Comparison of ENCODE assay signal across 8 cellular contexts in the genomic region with DNA sequence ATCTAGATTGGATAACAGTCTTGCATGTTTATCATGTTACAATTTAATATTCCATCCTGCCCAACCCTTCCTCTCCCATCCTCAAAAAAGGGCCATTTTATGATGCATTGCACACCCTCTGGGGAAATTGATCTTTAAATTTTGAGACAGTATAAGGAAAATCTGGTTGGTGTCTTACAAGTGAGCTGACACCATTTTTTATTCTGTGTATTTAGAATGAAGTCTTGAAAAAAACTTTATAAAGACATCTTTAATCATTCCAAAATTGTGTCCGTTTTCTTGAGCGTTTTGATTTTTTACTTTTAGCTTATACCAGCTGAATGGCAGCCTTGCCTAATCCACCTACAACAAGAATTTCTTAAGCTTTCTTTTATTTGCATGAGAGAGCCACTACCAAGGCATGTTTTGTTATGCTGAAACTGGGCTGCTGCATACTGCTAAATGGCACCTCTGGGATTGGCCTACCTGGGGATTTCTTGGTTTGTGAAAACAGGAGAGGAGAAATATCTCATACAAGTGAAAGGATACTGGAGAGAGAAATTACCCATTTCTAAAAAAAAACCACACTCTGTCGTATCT. TPM values are rescaled to one million over a fixed set of nuclear protein-coding genes. Genes with fewer than 3 reads are reported as not detected.
A peak's percentile ranks its signal among the peaks of the same experiment; 100 is the strongest.
DNase-seq lines count a peak whose midpoint lies in the region; ATAC-seq, FAIRE-seq and TF ChIP-seq lines count a peak whose summit lies in the region.

No MANE protein-coding gene starts in this region.

- DNase-seq in HAP-1 (ENCODE audit: low spot score in 2 of 2) (peak; percentile 80 to 98), kidney (no peak), type B pancreatic cell (ENCODE audit: extremely low spot score, unreplicated experiment) (no peak), NCI-H1417 treated with DMSO at 0.1 percent for 48 hours (lab: John Stamatoyannopoulos, UW) (no peak)
- DNase-seq in activated naive CD8-positive, alpha-beta T cell treated with anti-CD3 and anti-CD28 coated beads for 36 hours: no peak

- H3K4me1 Mint-ChIP-seq in activated naive CD8-positive, alpha-beta T cell treated with anti-CD3 and anti-CD28 coated beads for 36 hours: peaks cover 71% of the 10 kb centered on the region
- peaks cover 41% of the 10 kb centered on the region for H3K4me1 Mint-ChIP-seq in type B pancreatic cell (ENCODE audit: unreplicated experiment)

- H3K9me3 ChIP-seq in HAP-1 (no peaks in the 10 kb centered on the region), kidney (ENCODE audit: control insufficient read depth in 1 of 2, low read length in 2 of 2) (no peaks in the 10 kb centered on the region)

- H3K27ac Mint-ChIP-seq in activated naive CD8-positive, alpha-beta T cell treated with anti-CD3 and anti-CD28 coated beads for 36 hours: peak overlapping the region; percentile 100
- peak overlapping the region; percentile 97 for H3K27ac Mint-ChIP-seq in type B pancreatic cell

- no peak for ATAC-seq in GM19035 (IDR thresholded peaks at IDR 0.05; ENCODE audit: unreplicated experiment)
- no peak for ATAC-seq in GM19395 (IDR thresholded peaks at IDR 0.05; ENCODE audit: unreplicated experiment)

- peak overlapping the region; percentile 52 for H3K4me3 ChIP-seq in HAP-1
- H3K4me3 ChIP-seq in kidney (ENCODE audit: low read length in 2 of 2): peak overlapping the region; percentile 91 to 98

- peak overlapping the region; percentile 98 to 99 for H3K9ac ChIP-seq in kidney (ENCODE audit: low read length in 2 of 2)

- no peak for FAIRE-seq in kidney (lab: Jason Lieb, UNC)

- intact Hi-C loops in kidney (cut with DNase I): no loop called here

- H3K27me3 ChIP-seq in HAP-1 (ENCODE audit: low read depth): no peaks in the 10 kb centered on the region

- in situ Hi-C loops in HAP-1 (cut with MboI; ENCODE audit: low sequenced_read_pairs): no loop called here

- H3K4me3 Mint-ChIP-seq in activated naive CD8-positive, alpha-beta T cell treated with anti-CD3 and anti-CD28 coated beads for 36 hours: peak overlapping the region; percentile 99
- H3K4me3 Mint-ChIP-seq in type B pancreatic cell: peak overlapping the region; percentile 96

- H3K9me3 Mint-ChIP-seq in activated naive CD8-positive, alpha-beta T cell treated with anti-CD3 and anti-CD28 coated beads for 36 hours: peaks cover 4% of the 10 kb centered on the region
- no peaks in the 10 kb centered on the region for H3K9me3 Mint-ChIP-seq in type B pancreatic cell

- H3K36me3 ChIP-seq in HAP-1 (replicated peaks): peaks cover 19% of the 10 kb centered on the region
- peaks cover 16 to 24% of the 10 kb centered on the region in 2 donors for H3K36me3 ChIP-seq in kidney (ENCODE audit: control insufficient read depth in 1 of 2, insufficient read depth in 2 of 2, low read length in 2 of 2)

- TF ChIP-seq CTCF in 22Rv1 (IDR thresholded peaks at IDR 0.05): no peak
- TF ChIP-seq CTCF in kidney (IDR thresholded peaks at IDR 0.05; ENCODE audit: borderline replicate concordance, extremely low read depth, insufficient read depth): no peak
- no peak for TF ChIP-seq CTCF in type B pancreatic cell (conservative IDR thresholded peaks at IDR 0.05)

- peaks cover 44% of the 10 kb centered on the region for H3K27me3 Mint-ChIP-seq in activated naive CD8-positive, alpha-beta T cell treated with anti-CD3 and anti-CD28 coated beads for 36 hours
- peaks cover 6% of the 10 kb centered on the region for H3K27me3 Mint-ChIP-seq in type B pancreatic cell

- peak overlapping the region; percentile 100 for H3K27ac ChIP-seq in 22Rv1
- peak overlapping the region; percentile 97 to 99 for H3K27ac ChIP-seq in kidney (ENCODE audit: low read depth in 2 of 2, low read length in 2 of 2)

- H3K4me1 ChIP-seq in HAP-1 (peaks cover 39% of the 10 kb centered on the region), kidney (ENCODE audit: control insufficient read depth in 1 of 2, insufficient read depth in 1 of 2, low read depth in 1 of 2, low read length in 2 of 2) (peaks cover under 1 to 4% of the 10 kb centered on the region in 2 donors)

- H3K36me3 Mint-ChIP-seq in activated naive CD8-positive, alpha-beta T cell treated with anti-CD3 and anti-CD28 coated beads for 36 hours: peaks cover 56% of the 10 kb centered on the region
- H3K36me3 Mint-ChIP-seq in type B pancreatic cell: peaks cover 48% of the 10 kb centered on the region

RNA-seq across cellular contexts. Expression of a gene that starts 52.3 kb away (rescaled TPM):
- 1 to 10 TPM; 7.6 to 7.8 TPM for total RNA-seq in activated naive CD8-positive, alpha-beta T cell treated with anti-CD3 and anti-CD28 coated beads for 36 hours
- total RNA-seq in kidney: 11.9 TPM
- 6.8 TPM for polyA plus RNA-seq in kidney (ENCODE audit: insufficient read depth, low read depth, low replicate concordance)
- 8.0 and 16.7 TPM in 2 replicates for total RNA-seq in type B pancreatic cell (ENCODE audit: low replicate concordance)

RNA-seq across cellular contexts. Expression of a gene that starts 52.5 kb away (rescaled TPM):
- 10 to 100 TPM; 47.9 to 61.6 TPM for total RNA-seq in activated naive CD8-positive, alpha-beta T cell treated with anti-CD3 and anti-CD28 coated beads for 36 hours
- total RNA-seq in kidney: 34.8 TPM
- 10.5 TPM for polyA plus RNA-seq in kidney (ENCODE audit: insufficient read depth, low read depth, low replicate concordance)
- total RNA-seq in type B pancreatic cell (ENCODE audit: low replicate concordance): 38.2 and 38.8 TPM in 2 replicates

Comparison
In these comparisons a context has a peak if more than half of its experiments do, and no peak if none do; other contexts are left out.
1. DNase-seq: peak in HAP-1 (2 of 2); none in activated naive CD8-positive, alpha-beta T cell treated with anti-CD3 and anti-CD28 coated beads for 36 hours (single experiment), kidney (single experiment), type B pancreatic cell (single experiment) and NCI-H1417 treated with DMSO at 0.1 percent for 48 hours (single experiment).